Comparison of ENCODE assay signal across 26 cellular contexts in the genomic region with DNA sequence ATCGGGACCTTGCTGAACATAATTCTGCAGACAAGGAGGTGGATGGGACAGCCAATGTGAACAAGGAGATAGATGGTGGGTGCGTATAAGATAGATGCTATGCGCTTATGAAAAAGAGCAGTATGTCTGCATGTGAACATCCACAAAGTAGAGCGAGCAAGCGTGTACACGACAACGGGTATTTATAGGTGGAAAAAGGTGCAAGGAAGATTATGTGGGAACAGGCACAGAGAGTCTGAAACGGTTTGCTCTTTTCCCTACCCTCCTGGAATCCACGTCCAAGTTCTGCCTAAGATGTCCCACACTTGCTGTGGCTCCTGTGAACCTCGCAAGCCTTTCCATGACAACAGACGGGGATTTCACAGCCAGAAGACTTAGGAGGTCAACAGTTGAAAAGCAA.
"Had no signal": no experiment of that assay in that cellular context is flagged by ENCODE, and none has a peak within 500 bp of the region (broad histone marks: within the 10 kb centered on the region; RNA-seq: fewer than 3 reads in every experiment).

No MANE protein-coding gene starts in this region.

- H3K9me3 ChIP-seq: neutrophil, testis, transverse colon had no signal

- H3K36me3 ChIP-seq: neutrophil, transverse colon had no signal

- H3K4me1 ChIP-seq: testis had no signal

- H3K27ac ChIP-seq: neutrophil, skin epidermis, testis, transverse colon had no signal

- DNase-seq: activated CD4-positive, alpha-beta memory T cell treated with anti-CD3 and anti-CD28 coated beads, Interleukin-2, amount 10 ng/mL, durations not matched to agents 7 days and 5 days; activated CD4-positive, alpha-beta T cell treated with anti-CD3 and anti-CD28 coated beads for 1 hour; activated CD4-positive, alpha-beta T cell treated with anti-CD3 and anti-CD28 coated beads, Interleukin-2, amount 10 ng/mL, durations not matched to agents 7 days and 5 days; activated CD8-positive, alpha-beta memory T cell treated with anti-CD3 and anti-CD28 coated beads, Interleukin-2, amount 50 U/mL, for 48 hours; activated naive CD4-positive, alpha-beta T cell; activated T-cell treated with anti-CD3 and anti-CD28 coated beads, Interleukin-2, amount 50 U/mL, for 24 hours; anterior cingulate cortex; endodermal cell; foreskin fibroblast; head of caudate nucleus; hypothalamus; immature natural killer cell; kidney; natural killer cell; stimulated activated CD4-positive, alpha-beta T cell treated with anti-CD3 and anti-CD28 coated beads, Interleukin-12 subunit alpha, Interleukin-12 subunit beta, amount 100 ng/mL, for 4 hours; stimulated activated CD4-positive, alpha-beta T cell treated with anti-CD3 and anti-CD28 coated beads, Interleukin-4, amount 100 ng/mL, for 1 hour; stimulated activated naive CD8-positive, alpha-beta T cell treated with anti-CD3 and anti-CD28 coated beads, Interleukin-15, Interleukin-2, amounts not matched to agents 100 U/mL and 50 U/mL, for 24 hours; T-helper 2 cell; testis; transverse colon had no signal

- ATAC-seq: activated naive CD4-positive, alpha-beta T cell treated with anti-CD3 and anti-CD28 coated beads, Interleukin-2, amount 50 U/mL, for 72 hours; esophagus mucosa; natural killer cell; sciatic nerve; stimulated activated naive CD8-positive, alpha-beta T cell treated with anti-CD3 and anti-CD28 coated beads, Interleukin-15, Interleukin-2, amounts not matched to agents 100 U/mL and 50 U/mL, for 24 hours; WTC11 had no signal

- H3K4me3 ChIP-seq: skin epidermis, testis, transverse colon had no signal

- H3K27me3 ChIP-seq: testis had no signal
